In genomic region chr9:87635656-87636501, GRCh38 we compare ENCODE assay signal across 24 cellular contexts.
"Had no signal": no experiment of that assay in that cellular context is flagged by ENCODE, and none has a peak within 500 bp of the region (broad histone marks: within the 10 kb centered on the region; RNA-seq: fewer than 3 reads in every experiment).

No MANE protein-coding gene starts in this region.

- H3K36me3 Mint-ChIP-seq: activated naive CD8-positive, alpha-beta T cell treated with anti-CD3 and anti-CD28 coated beads, Interleukin-2, amount 10 ng/mL, durations not matched to agents 7 days and 5 days had no signal

- H3K27me3 ChIP-seq: body of pancreas, suprapubic skin had no signal

- H3K27ac Mint-ChIP-seq: activated CD4-positive, alpha-beta T cell treated with anti-CD3 and anti-CD28 coated beads, Interleukin-2, amount 10 ng/mL, durations not matched to agents 24 days and 14 days; activated CD8-positive, alpha-beta T cell treated with anti-CD3 and anti-CD28 coated beads for 36 hours; activated naive CD8-positive, alpha-beta T cell treated with anti-CD3 and anti-CD28 coated beads, Interleukin-2, amount 10 ng/mL, durations not matched to agents 7 days and 5 days; activated T-helper 17 cell treated with anti-CD3 and anti-CD28 coated beads, Interleukin-2, amount 50 U/mL, for 72 hours; nephron; T-helper 2 cell treated with Interferon-gamma antibody and Interleukin-4, amounts not matched to agents 5 μg/mL and 100 μg/mL, for 36 hours had no signal

- DNase-seq: activated CD4-positive, alpha-beta T cell treated with anti-CD3 and anti-CD28 coated beads, Interleukin-2, amount 10 ng/mL, durations not matched to agents 24 days and 14 days; activated CD4-positive, CD25-positive, alpha-beta regulatory T cell; activated CD8-positive, alpha-beta T cell treated with anti-CD3 and anti-CD28 coated beads for 36 hours; activated naive CD4-positive, alpha-beta T cell treated with Interleukin-2 at 50 U/mL for 16 hours; activated naive CD8-positive, alpha-beta T cell treated with anti-CD3 and anti-CD28 coated beads, Interleukin-2, amount 10 ng/mL, durations not matched to agents 7 days and 5 days; activated T-cell treated with anti-CD3 and anti-CD28 coated beads, Interleukin-2, amount 50 U/mL, for 1 hour; body of pancreas; caudate nucleus; erythroblast; foreskin melanocyte; glutamatergic neuron; hippocampal formation; islet precursor cell; left colon; midbrain; occipital lobe; stimulated activated CD4-positive, alpha-beta T cell treated with anti-CD3 and anti-CD28 coated beads, Interleukin-12 subunit alpha, Interleukin-12 subunit beta, amount 100 ng/mL, for 4 hours; stimulated activated CD4-positive, alpha-beta T cell treated with anti-CD3 and anti-CD28 coated beads, Interleukin-1b, Interleukin-23, amount 100 ng/mL, for 48 hours; stimulated activated CD8-positive, alpha-beta memory T cell treated with anti-CD3 and anti-CD28 coated beads, Interleukin-4, amount 100 ng/mL, for 48 hours; stimulated activated naive CD4-positive, alpha-beta T cell treated with Interleukin-2 at 50 U/mL for 16 hours had no signal

- H3K4me1 Mint-ChIP-seq: activated CD4-positive, alpha-beta T cell treated with anti-CD3 and anti-CD28 coated beads, Interleukin-2, amount 10 ng/mL, durations not matched to agents 24 days and 14 days; activated naive CD8-positive, alpha-beta T cell treated with anti-CD3 and anti-CD28 coated beads, Interleukin-2, amount 10 ng/mL, durations not matched to agents 7 days and 5 days; activated T-helper 17 cell treated with anti-CD3 and anti-CD28 coated beads, Interleukin-2, amount 50 U/mL, for 72 hours had no signal

- H3K27me3 Mint-ChIP-seq: activated CD4-positive, alpha-beta T cell treated with anti-CD3 and anti-CD28 coated beads, Interleukin-2, amount 10 ng/mL, durations not matched to agents 24 days and 14 days; activated CD8-positive, alpha-beta T cell treated with anti-CD3 and anti-CD28 coated beads for 36 hours had no signal

- H3K9me3 Mint-ChIP-seq: activated CD4-positive, alpha-beta T cell treated with anti-CD3 and anti-CD28 coated beads, Interleukin-2, amount 10 ng/mL, durations not matched to agents 24 days and 14 days; activated CD8-positive, alpha-beta T cell treated with anti-CD3 and anti-CD28 coated beads for 36 hours; activated naive CD8-positive, alpha-beta T cell treated with anti-CD3 and anti-CD28 coated beads, Interleukin-2, amount 10 ng/mL, durations not matched to agents 7 days and 5 days; activated T-helper 17 cell treated with anti-CD3 and anti-CD28 coated beads, Interleukin-2, amount 50 U/mL, for 72 hours; nephron; T-helper 2 cell treated with Interferon-gamma antibody and Interleukin-4, amounts not matched to agents 5 μg/mL and 100 μg/mL, for 36 hours had no signal

- H3K4me3 ChIP-seq: body of pancreas, suprapubic skin had no signal

- H3K27ac ChIP-seq: body of pancreas, suprapubic skin had no signal

- H3K4me3 Mint-ChIP-seq: activated CD4-positive, alpha-beta T cell treated with anti-CD3 and anti-CD28 coated beads, Interleukin-2, amount 10 ng/mL, durations not matched to agents 24 days and 14 days; activated CD8-positive, alpha-beta T cell treated with anti-CD3 and anti-CD28 coated beads for 36 hours; activated naive CD8-positive, alpha-beta T cell treated with anti-CD3 and anti-CD28 coated beads, Interleukin-2, amount 10 ng/mL, durations not matched to agents 7 days and 5 days; activated T-helper 17 cell treated with anti-CD3 and anti-CD28 coated beads, Interleukin-2, amount 50 U/mL, for 72 hours; nephron; T-helper 2 cell treated with Interferon-gamma antibody and Interleukin-4, amounts not matched to agents 5 μg/mL and 100 μg/mL, for 36 hours had no signal

- ATAC-seq: activated CD8-positive, alpha-beta T cell treated with anti-CD3 and anti-CD28 coated beads for 36 hours; activated T-helper 17 cell treated with anti-CD3 and anti-CD28 coated beads, Interleukin-2, amount 50 U/mL, for 72 hours; body of pancreas; left colon had no signal

- H3K4me1 ChIP-seq: suprapubic skin had no signal

- H3K9me3 ChIP-seq: body of pancreas, suprapubic skin had no signal
